ENCODE assay signal across 1 cellular context in genomic region chr14:73458219-73458976, GRCh38.
TF ChIP-seq lines count a peak whose summit lies in the region.

TSS of gene NUMB (minus strand) at chr14:73458546. CDS start at chr14:73355751, 102,795 bp downstream.

TF ChIP-seq in K562, 482 proteins besides CTCF, POLR2A, EP300 and RAD21 (continued from another document):
- TF ChIP-seq HOXB6 (CRISPR knock-in tag; IDR thresholded peaks at IDR 0.05; ENCODE audit: borderline replicate concordance) (no peak), KAT7 (CRISPR knock-in tag; IDR thresholded peaks at IDR 0.05; ENCODE audit: borderline replicate concordance) (no peak; the same call in 1 of the 2 replicates), KDM2B (CRISPR knock-in tag; IDR thresholded peaks at IDR 0.05) (no peak), HBP1 (CRISPR knock-in tag; IDR thresholded peaks at IDR 0.05) (no peak), ZNF232 (CRISPR knock-in tag; IDR thresholded peaks at IDR 0.05) (no peak), USF1 (CRISPR knock-in tag; IDR thresholded peaks at IDR 0.05) (no peak), TAF15 (IDR thresholded peaks at IDR 0.05; ENCODE audit: low read depth, low read length) (no peak), SREBF1 (IDR thresholded peaks at IDR 0.05; ENCODE audit: borderline replicate concordance, low read depth, low read length) (no peak), NR2C1 (IDR thresholded peaks at IDR 0.05) (no peak), NR2C1 (tag; IDR thresholded peaks at IDR 0.05) (no peak), CTCFL (IDR thresholded peaks at IDR 0.05; ENCODE audit: borderline replicate concordance, insufficient read depth, low read depth, low read length, poor library complexity, severe bottlenecking) (no peak), SAP30 (IDR thresholded peaks at IDR 0.05; ENCODE audit: borderline replicate concordance, insufficient read depth, low read depth, low read length, poor library complexity, severe bottlenecking) (no peak), ZNF436 (CRISPR knock-in tag; IDR thresholded peaks at IDR 0.05) (no peak), CHD1 (IDR thresholded peaks at IDR 0.05; ENCODE audit: low read length) (no peak), CBX2 (IDR thresholded peaks at IDR 0.05; ENCODE audit: insufficient read depth, low read length, poor library complexity, severe bottlenecking) (no peak), ZBTB49 (CRISPR knock-in tag; IDR thresholded peaks at IDR 0.05; ENCODE audit: borderline replicate concordance) (no peak), ZBTB7A (IDR thresholded peaks at IDR 0.05; ENCODE audit: borderline replicate concordance, control insufficient read depth, low read depth, low read length) (peak; percentile 65; the same call in 1 of the 2 replicates), ZNF121 (CRISPR knock-in tag; conservative IDR thresholded peaks at IDR 0.05) (no peak), CBX8 (IDR thresholded peaks at IDR 0.05; ENCODE audit: borderline replicate concordance, extremely low read depth, low read depth, low read length, poor library complexity, severe bottlenecking) (no peak), BMI1 (IDR thresholded peaks at IDR 0.05; ENCODE audit: low read length) (no peak), C11orf30 (IDR thresholded peaks at IDR 0.05; ENCODE audit: low read depth) (no peak), XRCC3 (IDR thresholded peaks at IDR 0.05) (no peak), SMAD2 (IDR thresholded peaks at IDR 0.05; ENCODE audit: low read depth, low read length) (no peak), ZNF639 (CRISPR knock-in tag; conservative IDR thresholded peaks at IDR 0.05 in 1 of 2, IDR thresholded peaks at IDR 0.05 in 1 of 2) (no peak), GTF2E2 (tag; IDR thresholded peaks at IDR 0.05) (no peak), KLF13 (tag; IDR thresholded peaks at IDR 0.05; ENCODE audit: borderline replicate concordance, low read depth) (no peak), MIER1 (IDR thresholded peaks at IDR 0.05; ENCODE audit: low read depth) (no peak), FOXO4 (CRISPR knock-in tag; IDR thresholded peaks at IDR 0.05) (no peak), OTX1 (CRISPR knock-in tag; IDR thresholded peaks at IDR 0.05) (no peak), PATZ1 (CRISPR knock-in tag; IDR thresholded peaks at IDR 0.05; ENCODE audit: borderline replicate concordance) (no peak), DPF2 (IDR thresholded peaks at IDR 0.05) (no peak), KHSRP (IDR thresholded peaks at IDR 0.05) (no peak), ILK (tag; IDR thresholded peaks at IDR 0.05; ENCODE audit: borderline replicate concordance, low read depth) (no peak), MCM7 (IDR thresholded peaks at IDR 0.05) (no peak), ELK1 (CRISPR knock-in tag; IDR thresholded peaks at IDR 0.05) (no peak), RBM25 (IDR thresholded peaks at IDR 0.05; ENCODE audit: low read depth, low read length, severe bottlenecking) (peak; percentile 97), E2F5 (CRISPR knock-in tag; IDR thresholded peaks at IDR 0.05) (no peak), RNF219 (CRISPR knock-in tag; IDR thresholded peaks at IDR 0.05) (no peak), HNRNPL (IDR thresholded peaks at IDR 0.05; ENCODE audit: low read depth, low read length) (no peak), ZNF551 (CRISPR knock-in tag; IDR thresholded peaks at IDR 0.05) (no peak)
TF ChIP-seq in K562: peak in this region for 66.
